Comparison of ENCODE assay signal across 8 cellular contexts in genomic region chr12:10211975-10212622, GRCh38. TPM values are rescaled to one million over a fixed set of nuclear protein-coding genes. Genes with fewer than 3 reads are reported as not detected.
A peak's percentile ranks its signal among the peaks of the same experiment; 100 is the strongest.
DNase-seq lines count a peak whose midpoint lies in the region; ATAC-seq and TF ChIP-seq lines count a peak whose summit lies in the region.

No MANE protein-coding gene starts in this region.

- peaks cover 13% of the 10 kb centered on the region for H3K4me1 ChIP-seq in HAP-1

- peaks cover 24 to 32% (median 27%) of the 10 kb centered on the region in 3 donors for H3K4me1 Mint-ChIP-seq in T-cell

- WGBS in adipose tissue, 3 donors, result 32 to 33% (median 32%) methylated on average over 38 of the region's 38 CpGs

- no peaks in the 10 kb centered on the region for H3K9me3 ChIP-seq in HAP-1

- CTCF ChIA-PET in T-cell (lab: Charles Lee), result interaction anchor here in 1 of 2 donors (1.0 kb wide), 1 partner anchor 59 kb away, joined by 3 read pairs; no protein-coding TSS in a partner anchor

- no peaks in the 10 kb centered on the region; the same call in 1 of the 2 replicates for H3K36me3 ChIP-seq in HAP-1 (replicated peaks)

- ATAC-seq in T-cell (replicated peaks in 1 of 4) (peak; percentile 78 to 84 (median 80)), Right ventricle myocardium inferior (peak; percentile 96), omental fat pad (ENCODE audit: low FRiP score) (peak; percentile 96)

- peak overlapping the region; percentile 90 for H3K4me3 ChIP-seq in HAP-1

- H3K36me3 Mint-ChIP-seq in T-cell, result peaks cover 3% of the 10 kb centered on the region

- no peaks in the 10 kb centered on the region for H3K27me3 Mint-ChIP-seq in T-cell

- peak overlapping the region; percentile 94 to 95 (median 94) for H3K4me3 Mint-ChIP-seq in T-cell

- DNase-seq in DMS153 (lab: John Stamatoyannopoulos, UW) (peak; percentile 97), HAP-1 (ENCODE audit: low spot score in 2 of 2) (peak; percentile 87 to 95), NCI-H1105 (lab: John Stamatoyannopoulos, UW) (peak; percentile 79), T-cell (peak; percentile 64 to 93 (median 84)), Right ventricle myocardium inferior (ENCODE audit: missing footprints) (peak; percentile 98), omental fat pad (ENCODE audit: low spot score) (peak; percentile 86)

- H3K27ac ChIP-seq in adipose tissue (ENCODE audit: low read depth, low read length) (peak overlapping the region; percentile 95), temporal lobe (ENCODE audit: low read depth, low read length) (peak overlapping the region; percentile 98)

- TF ChIP-seq CTCF in omental fat pad (IDR thresholded peaks at IDR 0.05), result peak in 1 of 3 donors; percentile 23

- in situ Hi-C loops in HAP-1 (cut with MboI; ENCODE audit: low sequenced_read_pairs), result no loop called here

- intact Hi-C loops in Right ventricle myocardium inferior (cut with DNase I), result loop anchor here (5.0 to 10.0 kb wide), 4 partner anchors 57 to 960 kb away; partner anchors contain the start of genes SMIM10L1 and YBX3

- no peaks in the 10 kb centered on the region for H3K27me3 ChIP-seq in HAP-1 (ENCODE audit: low read depth)

- POLR2A ChIA-PET in T-cell (lab: Charles Lee), result interaction anchor here in 1 of 2 donors (0.9 to 2.2 kb wide), 6 partner anchors 10 to 597 kb away, joined by 3 to 14 read pairs (median 4); partner anchors contain the start of gene CD69

- no peaks in the 10 kb centered on the region for H3K9me3 Mint-ChIP-seq in T-cell

- H3K27ac Mint-ChIP-seq in T-cell, result peak overlapping the region; percentile 94 to 95

RNA-seq across cellular contexts. Expression of gene GABARAPL1, which starts 0.6 kb away (rescaled TPM):
- total RNA-seq in T-cell (100 to 1,000 TPM in 2 of 5 donors, 10 to 100 TPM in 3; 46.7 to 129 (median 53.7) TPM), Right ventricle myocardium inferior (282 TPM), omental fat pad (100 to 1,000 TPM; 165 to 335 (median 268) TPM), temporal lobe (47.5 TPM)
- 100 to 1,000 TPM; 124 to 212 (median 125) TPM for polyA plus RNA-seq in adipose tissue

RNA-seq across cellular contexts. Expression of gene TMEM52B, which starts 33.3 kb away (rescaled TPM):
- total RNA-seq in T-cell, result not detected
- polyA plus RNA-seq in adipose tissue, result under 1 TPM in 2 of 3 donors, not detected in 1; 0.06 to 0.11 TPM
- total RNA-seq in Right ventricle myocardium inferior, result not detected
- total RNA-seq in omental fat pad, result under 1 TPM in 2 of 4 donors, not detected in 2; 0.09 to 0.84 TPM
- 0.25 TPM for total RNA-seq in temporal lobe

RNA-seq across cellular contexts. Expression of gene OLR1, which starts 40.2 kb away (rescaled TPM):
- total RNA-seq in T-cell (under 1 TPM in 3 of 5 donors, not detected in 2; 0.12 to 0.60 (median 0.33) TPM), Right ventricle myocardium inferior (0.24 TPM), omental fat pad (10 to 100 TPM in 2 of 4 donors, under 1 TPM in 1, not detected in 1; 0.19 to 51.2 (median 35.1) TPM), temporal lobe (2.7 TPM)
- polyA plus RNA-seq in adipose tissue, result 1 to 10 TPM in 2 of 3 donors, under 1 TPM in 1; 0.06 to 4.9 (median 2.4) TPM

Comparison
In these comparisons a context has a peak if more than half of its experiments do, and no peak if none do; other contexts are left out.
1. Peak in every context shown above with its lines: DNase-seq, ATAC-seq, H3K4me3 ChIP-seq and H3K27ac ChIP-seq.